Comparison of ENCODE assay signal across 14 cellular contexts in genomic region chr21:45356251-45356650, GRCh38. TPM values are rescaled to one million over a fixed set of nuclear protein-coding genes. Genes with fewer than 3 reads are reported as not detected.
DNase-seq lines count a peak whose midpoint lies in the region; ATAC-seq and TF ChIP-seq lines count a peak whose summit lies in the region.
"Had no signal": no experiment of that assay in that cellular context is flagged by ENCODE, and none has a peak within 500 bp of the region (broad histone marks: within the 10 kb centered on the region; RNA-seq: fewer than 3 reads in every experiment).

No MANE protein-coding gene starts in this region.

- TF ChIP-seq POLR2A in IMR-90 (IDR thresholded peaks at IDR 0.05; ENCODE audit: low read depth, low read length), result no peak
- no peak for TF ChIP-seq POLR2A in erythroblast (IDR thresholded peaks at IDR 0.05; ENCODE audit: low read length)

- H3K36me3 ChIP-seq in BLaER1, result no peaks in the 10 kb centered on the region
- H3K36me3 ChIP-seq in IMR-90 (ENCODE audit: control insufficient read depth, insufficient read depth, low read length), result no peaks in the 10 kb centered on the region
- H3K36me3 ChIP-seq: colonic mucosa had no signal

- H3K4me1 ChIP-seq in BLaER1 (peaks cover 99% of the 10 kb centered on the region), IMR-90 (ENCODE audit: control insufficient read depth, insufficient read depth, low read length) (peaks cover 3% of the 10 kb centered on the region; the same call in 1 of the 2 replicates)
- H3K4me1 ChIP-seq: colonic mucosa had no signal

- H3K4me1 Mint-ChIP-seq in neural crest cell, result peaks cover 37% of the 10 kb centered on the region
- peaks cover 20% of the 10 kb centered on the region for H3K4me1 Mint-ChIP-seq in stimulated activated naive CD8-positive, alpha-beta T cell treated with anti-CD3 and anti-CD28 coated beads, Interleukin-15, amount 100 ng/mL, for 72 hours

- H3K4me3 Mint-ChIP-seq in neural crest cell, result no peak overlapping the region
- no peak overlapping the region for H3K4me3 Mint-ChIP-seq in stimulated activated naive CD8-positive, alpha-beta T cell treated with anti-CD3 and anti-CD28 coated beads, Interleukin-15, amount 100 ng/mL, for 72 hours
- H3K4me3 Mint-ChIP-seq: activated naive CD8-positive, alpha-beta T cell treated with anti-CD3 and anti-CD28 coated beads, Interleukin-2, amount 10 ng/mL, durations not matched to agents 7 days and 5 days had no signal

- H3K9me3 Mint-ChIP-seq in neural crest cell, result no peaks in the 10 kb centered on the region
- no peaks in the 10 kb centered on the region for H3K9me3 Mint-ChIP-seq in stimulated activated naive CD8-positive, alpha-beta T cell treated with anti-CD3 and anti-CD28 coated beads, Interleukin-15, amount 100 ng/mL, for 72 hours
- H3K9me3 Mint-ChIP-seq: activated naive CD8-positive, alpha-beta T cell treated with anti-CD3 and anti-CD28 coated beads, Interleukin-2, amount 10 ng/mL, durations not matched to agents 7 days and 5 days had no signal

- H3K4ac ChIP-seq in IMR-90 (ENCODE audit: low read depth, low read length), result 0 out of 2 replicates have a peak overlapping the region, but pooled peaks have one; percentile 2

- intact Hi-C loops in IMR-90 (cut with micrococcal nuclease), result no loop called here

- H3K27ac ChIP-seq in BLaER1 (no peak overlapping the region), IMR-90 (ENCODE audit: insufficient read depth, low read length) (no peak overlapping the region), RWPE1 (no peak overlapping the region)
- H3K27ac ChIP-seq: colonic mucosa had no signal

- no peak overlapping the region for H2AK9ac ChIP-seq in IMR-90 (replicated peaks; ENCODE audit: low read depth, low read length, poor library complexity)

- DNase-seq in IMR-90 (no peak), erythroblast (lab: John Stamatoyannopoulos, UW) (peak; percentile 13 to 26), neural crest cell (ENCODE audit: low read depth, low spot score) (no peak), RWPE1 (ENCODE audit: low spot score) (no peak), OCI-M2 (lab: John Stamatoyannopoulos, UW; ENCODE audit: unreplicated experiment) (no peak)
- DNase-seq in stimulated activated naive CD8-positive, alpha-beta T cell treated with anti-CD3 and anti-CD28 coated beads, Interleukin-15, amount 100 ng/mL, for 72 hours, result no peak
- DNase-seq in stimulated activated CD4-positive, alpha-beta T cell treated with anti-CD3 and anti-CD28 coated beads, Interleukin-1b, Interleukin-23, amount 100 ng/mL, for 48 hours, result no peak
- DNase-seq: activated naive CD8-positive, alpha-beta T cell treated with anti-CD3 and anti-CD28 coated beads, Interleukin-2, amount 10 ng/mL, durations not matched to agents 7 days and 5 days; colonic mucosa; HCEC 1CT; NCI-H1694 treated with DMSO at 0.1 percent for 48 hours; NCI-H526 treated with DMSO at 0.1 percent for 48 hours had no signal

- H3K9me3 ChIP-seq in BLaER1 (no peaks in the 10 kb centered on the region), IMR-90 (ENCODE audit: control insufficient read depth, insufficient read depth, low read length) (no peaks in the 10 kb centered on the region)
- H3K9me3 ChIP-seq: colonic mucosa had no signal

- no peak overlapping the region for H4K5ac ChIP-seq in IMR-90 (ENCODE audit: low read depth, low read length)

- no peak overlapping the region for H2AFZ ChIP-seq in IMR-90 (replicated peaks; ENCODE audit: low read length, poor library complexity)

- H3K79me1 ChIP-seq in IMR-90 (ENCODE audit: low read depth in 1 of 2, low read length in 2 of 2), result no peaks in the 10 kb centered on the region

- H3K4me2 ChIP-seq in BLaER1 (peak overlapping the region; percentile 83), IMR-90 (ENCODE audit: low read depth, low read length) (no peak overlapping the region)

- no peak overlapping the region for H3K14ac ChIP-seq in IMR-90 (replicated peaks; ENCODE audit: low read depth, low read length)

- no peaks in the 10 kb centered on the region for H4K20me1 ChIP-seq in BLaER1
- H4K20me1 ChIP-seq in IMR-90 (ENCODE audit: insufficient read depth, low read length), result no peaks in the 10 kb centered on the region

- H2BK15ac ChIP-seq in IMR-90 (ENCODE audit: low read depth, low read length), result no peak overlapping the region

- 0 out of 2 replicates have a peak overlapping the region, but pooled peaks have one; percentile 14 for H2BK20ac ChIP-seq in IMR-90 (ENCODE audit: low read depth, low read length)

- no peak for TF ChIP-seq RAD21 in IMR-90 (IDR thresholded peaks at IDR 0.05; ENCODE audit: low read length)

- no TSS peak for BruUV-seq in IMR-90 (replicated peaks; lab: Mats Ljungman, UMichigan)

- no peak overlapping the region for H3K18ac ChIP-seq in IMR-90 (ENCODE audit: low read depth, low read length)

- no peak overlapping the region for H2BK5ac ChIP-seq in IMR-90 (ENCODE audit: low read depth, low read length, poor library complexity, severe bottlenecking)

- CTCF ChIA-PET in IMR-90 (lab: Yijun Ruan, JAX), result no interaction called here
- CTCF ChIA-PET in RWPE1 (lab: Yijun Ruan, JAX), result no interaction called here

- no peak overlapping the region for H3K4me3 ChIP-seq in BLaER1
- H3K4me3 ChIP-seq in IMR-90 (ENCODE audit: insufficient read depth, low read depth, low read length), result no peak overlapping the region
- H3K4me3 ChIP-seq: colonic mucosa had no signal

- H3K27ac Mint-ChIP-seq in neural crest cell (ENCODE audit: unreplicated experiment), result no peak overlapping the region
- H3K27ac Mint-ChIP-seq in stimulated activated naive CD8-positive, alpha-beta T cell treated with anti-CD3 and anti-CD28 coated beads, Interleukin-15, amount 100 ng/mL, for 72 hours, result no peak overlapping the region
- H3K27ac Mint-ChIP-seq: activated naive CD8-positive, alpha-beta T cell treated with anti-CD3 and anti-CD28 coated beads, Interleukin-2, amount 10 ng/mL, durations not matched to agents 7 days and 5 days had no signal

- in situ Hi-C loops in IMR-90 (cut with MboI; ENCODE audit: low sequenced_read_pairs), result no loop called here

- H3K23ac ChIP-seq in IMR-90 (ENCODE audit: low read depth, low read length), result no peak overlapping the region

- peak overlapping the region; percentile 7 for H4K91ac ChIP-seq in IMR-90 (ENCODE audit: insufficient read depth, low read depth, low read length)

- 90% methylated on average over 6 of the region's 10 CpGs; no CpG with 5 or more reads in 1 of the 2 experiments for WGBS in IMR-90 (ENCODE audit: extremely low coverage in 2 of 2, insufficient read length in 1 of 2), 2 experiments

- no peak overlapping the region for H4K8ac ChIP-seq in IMR-90 (ENCODE audit: low read depth in 2 of 2, low read length in 2 of 2)

- H3K56ac ChIP-seq in IMR-90 (ENCODE audit: extremely low read depth, insufficient read depth, low read length), result no peak overlapping the region

- no peak for ATAC-seq in IMR-90 (ENCODE audit: low read depth)
- ATAC-seq in stimulated activated naive CD8-positive, alpha-beta T cell treated with anti-CD3 and anti-CD28 coated beads, Interleukin-15, amount 100 ng/mL, for 72 hours, result no peak
- ATAC-seq: left lobe of liver had no signal

- peaks cover 13% of the 10 kb centered on the region for H3K27me3 Mint-ChIP-seq in neural crest cell (ENCODE audit: low read depth)
- peaks cover 57% of the 10 kb centered on the region for H3K27me3 Mint-ChIP-seq in stimulated activated naive CD8-positive, alpha-beta T cell treated with anti-CD3 and anti-CD28 coated beads, Interleukin-15, amount 100 ng/mL, for 72 hours

- H3K9ac ChIP-seq in BLaER1 (no peak overlapping the region), IMR-90 (ENCODE audit: low read depth, low read length) (no peak overlapping the region)

- peak overlapping the region; percentile 23; the same call in 1 of the 2 replicates for H2AK5ac ChIP-seq in IMR-90 (ENCODE audit: low read depth, low read length)

- H3K27me3 ChIP-seq in BLaER1 (no peaks in the 10 kb centered on the region), IMR-90 (ENCODE audit: control insufficient read depth, insufficient read depth, low read length) (no peaks in the 10 kb centered on the region)
- H3K27me3 ChIP-seq: colonic mucosa had no signal

- H3K36me3 Mint-ChIP-seq in neural crest cell (ENCODE audit: low read depth), result no peaks in the 10 kb centered on the region
- H3K36me3 Mint-ChIP-seq: activated naive CD8-positive, alpha-beta T cell treated with anti-CD3 and anti-CD28 coated beads, Interleukin-2, amount 10 ng/mL, durations not matched to agents 7 days and 5 days had no signal

- dilution Hi-C loops in IMR-90 (cut with HindIII; ENCODE audit: low sequenced_read_pairs, unreplicated experiment), result no loop called here

- H2BK120ac ChIP-seq in IMR-90 (ENCODE audit: low read depth, low read length), result peak overlapping the region; percentile 0; the same call in 1 of the 2 replicates

- POLR2A ChIA-PET in IMR-90 (lab: Charles Lee; ENCODE audit: unreplicated experiment) (no interaction called here), RWPE1 (lab: Yijun Ruan, JAX; ENCODE audit: low non-redundant PET) (no interaction called here)

- peaks cover 10% of the 10 kb centered on the region for H3K9me1 ChIP-seq in IMR-90 (ENCODE audit: insufficient read depth, low read length)

- no peak for TF ChIP-seq CTCF in IMR-90 (conservative IDR thresholded peaks at IDR 0.05; ENCODE audit: low read depth, low read length)
- TF ChIP-seq CTCF in neural crest cell (conservative IDR thresholded peaks at IDR 0.05), result peak; percentile 36
- no peak for TF ChIP-seq CTCF in RWPE1 (conservative IDR thresholded peaks at IDR 0.05; ENCODE audit: low read depth)

TF ChIP-seq in IMR-90, 13 proteins besides CTCF, POLR2A, EP300 and RAD21 (continues in another document):
- TF ChIP-seq BHLHE40 (IDR thresholded peaks at IDR 0.05; ENCODE audit: low read depth, low read length) (no peak), MAFK (IDR thresholded peaks at IDR 0.05; ENCODE audit: low read depth, low read length) (no peak), ELK1 (IDR thresholded peaks at IDR 0.05; ENCODE audit: borderline replicate concordance, low read depth, low read length) (no peak)

RNA-seq across cellular contexts. Expression of gene COL18A1, which starts 48.7 kb away (rescaled TPM):
- total RNA-seq in IMR-90 (2012; rRNA removed) (4.3 and 6.7 TPM in 2 replicates), neural crest cell (18.2 and 19.2 TPM in 2 replicates)
- polyA plus RNA-seq in IMR-90 (2012; rRNA removed), result 46.7 and 52.6 TPM in 2 replicates
- 66.0 and 124 TPM in 2 replicates for polyA plus RNA-seq in IMR-90 (2012; cell fraction: cytosol; rRNA removed)
- polyA plus RNA-seq in IMR-90 (2012; cell fraction: nucleus; rRNA removed; ENCODE audit: low replicate concordance), result 136 and 394 TPM in 2 replicates

Comparison
In these comparisons a context has a peak if more than half of its experiments do, and no peak if none do; other contexts are left out.
1. DNase-seq: peak in erythroblast (2 of 2); none in IMR-90 (single experiment), neural crest cell (single experiment), stimulated activated naive CD8-positive, alpha-beta T cell treated with anti-CD3 and anti-CD28 coated beads, Interleukin-15, amount 100 ng/mL, for 72 hours (0 of 2), stimulated activated CD4-positive, alpha-beta T cell treated with anti-CD3 and anti-CD28 coated beads, Interleukin-1b, Interleukin-23, amount 100 ng/mL, for 48 hours (single experiment), RWPE1 (single experiment) and OCI-M2 (single experiment).